Comparison of ENCODE assay signal across 10 cellular contexts in genomic region chr7:100090527-100091410, GRCh38. TPM values are rescaled to one million over a fixed set of nuclear protein-coding genes. Genes with fewer than 3 reads are reported as not detected.
DNase-seq lines count a peak whose midpoint lies in the region; ATAC-seq lines count a peak whose summit lies in the region.
"Had no signal": no experiment of that assay in that cellular context is flagged by ENCODE, and none has a peak within 500 bp of the region (broad histone marks: within the 10 kb centered on the region; RNA-seq: fewer than 3 reads in every experiment).

No MANE protein-coding gene starts in this region.

- H3K9me3 Mint-ChIP-seq in activated naive CD4-positive, alpha-beta T cell treated with anti-CD3 and anti-CD28 coated beads for 36 hours, result no peaks in the 10 kb centered on the region

- DNase-seq in activated naive CD4-positive, alpha-beta T cell treated with anti-CD3 and anti-CD28 coated beads for 36 hours, result no peak
- no peak for DNase-seq in activated naive CD4-positive, alpha-beta T cell treated with Interleukin-2 at 50 U/mL for 16 hours
- DNase-seq in SJSA1 (ENCODE audit: low read depth in 1 of 2, low spot score in 2 of 2) (no peak), left colon (no peak), right cardiac atrium (no peak), NCI-H2029 (lab: John Stamatoyannopoulos, UW) (no peak)
- DNase-seq: head of caudate nucleus had no signal

- H3K4me3 ChIP-seq in SJSA1 (no peak overlapping the region), stomach smooth muscle (ENCODE audit: low read length in 2 of 2) (no peak overlapping the region), right cardiac atrium (ENCODE audit: low read length) (no peak overlapping the region)
- H3K4me3 ChIP-seq: cardiac muscle cell had no signal

- H3K9ac ChIP-seq in stomach smooth muscle (ENCODE audit: low read length in 2 of 2), result no peak overlapping the region

- H3K9me3 ChIP-seq in SJSA1 (replicated peaks), result no peaks in the 10 kb centered on the region
- H3K9me3 ChIP-seq in stomach smooth muscle (ENCODE audit: control insufficient read depth in 2 of 2, low read length in 2 of 2), result no peaks in the 10 kb centered on the region
- H3K9me3 ChIP-seq in right cardiac atrium (ENCODE audit: control insufficient read depth, low read length), result no peaks in the 10 kb centered on the region

- H3K27me3 ChIP-seq in SJSA1 (replicated peaks), result no peaks in the 10 kb centered on the region
- H3K27me3 ChIP-seq in stomach smooth muscle (ENCODE audit: control insufficient read depth in 1 of 2, insufficient read depth in 2 of 2, low read length in 2 of 2), result no peaks in the 10 kb centered on the region
- H3K27me3 ChIP-seq in right cardiac atrium (ENCODE audit: control insufficient read depth, insufficient read depth), result no peaks in the 10 kb centered on the region
- H3K27me3 ChIP-seq: cardiac muscle cell had no signal

- peak overlapping the region; percentile 39 for H3K27ac Mint-ChIP-seq in activated naive CD4-positive, alpha-beta T cell treated with anti-CD3 and anti-CD28 coated beads for 36 hours

- CTCF ChIA-PET in activated naive CD4-positive, alpha-beta T cell treated with anti-CD3 and anti-CD28 coated beads for 36 hours (lab: Charles Lee), result interaction anchor here (0.6 to 1.6 kb wide), 4 partner anchors 9 to 42 kb away, joined by 3 to 4 read pairs (median 4); partner anchors contain the start of genes AP4M1 and MCM7

- peaks cover 49% of the 10 kb centered on the region for H3K36me3 Mint-ChIP-seq in activated naive CD4-positive, alpha-beta T cell treated with anti-CD3 and anti-CD28 coated beads for 36 hours (ENCODE audit: low read depth)

- H3K27ac ChIP-seq in SJSA1 (peak overlapping the region; percentile 84), stomach smooth muscle (ENCODE audit: low read length) (peak overlapping the region; percentile 24), right cardiac atrium (ENCODE audit: low read length) (no peak overlapping the region)
- H3K27ac ChIP-seq: cardiac muscle cell had no signal

- H3K4me1 Mint-ChIP-seq in activated naive CD4-positive, alpha-beta T cell treated with anti-CD3 and anti-CD28 coated beads for 36 hours (ENCODE audit: low read depth), result peaks cover 43% of the 10 kb centered on the region

- 87% methylated on average over 14 of the region's 14 CpGs for WGBS in right cardiac atrium

- no peak overlapping the region for H3K4me3 Mint-ChIP-seq in activated naive CD4-positive, alpha-beta T cell treated with anti-CD3 and anti-CD28 coated beads for 36 hours

- intact Hi-C loops in activated naive CD4-positive, alpha-beta T cell treated with anti-CD3 and anti-CD28 coated beads for 36 hours (cut with micrococcal nuclease), result no loop called here
- intact Hi-C loops in left colon (cut with DNase I, micrococcal nuclease), result no loop called here
- intact Hi-C loops in right cardiac atrium (cut with DNase I), result no loop called here

- H3K4me1 ChIP-seq in SJSA1 (replicated peaks) (peaks cover 52% of the 10 kb centered on the region), stomach smooth muscle (ENCODE audit: control insufficient read depth, insufficient read depth, low read length) (peaks cover 36% of the 10 kb centered on the region), right cardiac atrium (ENCODE audit: control insufficient read depth, insufficient read depth, low read length) (peaks cover 3% of the 10 kb centered on the region)

- peaks cover 68% of the 10 kb centered on the region for H3K36me3 ChIP-seq in SJSA1
- peaks cover 36 to 45% of the 10 kb centered on the region in 2 donors for H3K36me3 ChIP-seq in stomach smooth muscle (ENCODE audit: control insufficient read depth in 2 of 2, insufficient read depth in 2 of 2, low read length in 2 of 2)

- ATAC-seq in esophagus mucosa, result peak; percentile 54
- no peak for ATAC-seq in left colon
- no peak for ATAC-seq in right cardiac atrium

- H3K27me3 Mint-ChIP-seq in activated naive CD4-positive, alpha-beta T cell treated with anti-CD3 and anti-CD28 coated beads for 36 hours (ENCODE audit: low read depth), result no peaks in the 10 kb centered on the region

RNA-seq across cellular contexts. Expression of gene COPS6, which starts 2.0 kb away (rescaled TPM):
- 10 to 100 TPM; 97.1 to 97.8 TPM for total RNA-seq in activated naive CD4-positive, alpha-beta T cell treated with anti-CD3 and anti-CD28 coated beads for 36 hours
- 56.4 and 111 TPM in 2 replicates for total RNA-seq in SJSA1 (2014; rRNA removed; shearing (Covaris generic))
- 95.0 TPM for total RNA-seq in esophagus mucosa
- 10 to 100 TPM; 59.3 to 65.6 TPM for total RNA-seq in left colon
- 100 to 1,000 TPM; 112 to 126 (median 117) TPM for total RNA-seq in right cardiac atrium
- polyA plus RNA-seq in right cardiac atrium, result 131 TPM

RNA-seq across cellular contexts. Expression of gene ZNF3, which starts 9.2 kb away (rescaled TPM):
- total RNA-seq in activated naive CD4-positive, alpha-beta T cell treated with anti-CD3 and anti-CD28 coated beads for 36 hours, result 10 to 100 TPM; 13.1 to 14.0 TPM
- 27.4 and 36.9 TPM in 2 replicates for total RNA-seq in SJSA1 (2014; rRNA removed; shearing (Covaris generic))
- 12.4 TPM for total RNA-seq in esophagus mucosa
- 10 to 100 TPM; 34.0 to 37.2 TPM for total RNA-seq in left colon
- 10 to 100 TPM; 17.8 to 18.2 (median 18.0) TPM for total RNA-seq in right cardiac atrium
- 12.1 TPM for polyA plus RNA-seq in right cardiac atrium

RNA-seq across cellular contexts. Expression of gene MCM7, which starts 10.4 kb away (rescaled TPM):
- 100 to 1,000 TPM; 390 to 395 TPM for total RNA-seq in activated naive CD4-positive, alpha-beta T cell treated with anti-CD3 and anti-CD28 coated beads for 36 hours
- total RNA-seq in SJSA1 (2014; rRNA removed; shearing (Covaris generic)), result 200 and 254 TPM in 2 replicates
- total RNA-seq in esophagus mucosa (53.0 TPM), left colon (10 to 100 TPM; 44.7 to 62.1 TPM), right cardiac atrium (10 to 100 TPM; 14.2 to 26.9 (median 21.6) TPM)
- 16.7 TPM for polyA plus RNA-seq in right cardiac atrium

RNA-seq across cellular contexts. Expression of gene AP4M1, which starts 10.7 kb away (rescaled TPM):
- 10 to 100 TPM; 12.6 to 12.7 TPM for total RNA-seq in activated naive CD4-positive, alpha-beta T cell treated with anti-CD3 and anti-CD28 coated beads for 36 hours
- total RNA-seq in SJSA1 (2014; rRNA removed; shearing (Covaris generic)), result 11.1 and 17.5 TPM in 2 replicates
- 15.1 TPM for total RNA-seq in esophagus mucosa
- 10 to 100 TPM; 20.2 to 20.8 TPM for total RNA-seq in left colon
- 10 to 100 TPM; 10.1 to 15.4 (median 14.0) TPM for total RNA-seq in right cardiac atrium
- 10.7 TPM for polyA plus RNA-seq in right cardiac atrium

RNA-seq across cellular contexts. Expression of gene TAF6, which starts 28.4 kb away (rescaled TPM):
- 10 to 100 TPM; 48.9 to 53.5 TPM for total RNA-seq in activated naive CD4-positive, alpha-beta T cell treated with anti-CD3 and anti-CD28 coated beads for 36 hours
- total RNA-seq in SJSA1 (2014; rRNA removed; shearing (Covaris generic)), result 20.5 and 35.3 TPM in 2 replicates
- total RNA-seq in esophagus mucosa (23.3 TPM), left colon (10 to 100 TPM; 28.7 to 33.1 TPM), right cardiac atrium (10 to 100 TPM; 29.7 to 37.7 (median 32.9) TPM)
- 33.9 TPM for polyA plus RNA-seq in right cardiac atrium
